ENCODE assay signal across 9 cellular contexts in genomic region chr12:53320352-53321195, GRCh38. TPM values are rescaled to one million over a fixed set of nuclear protein-coding genes. Genes with fewer than 3 reads are reported as not detected.
DNase-seq lines count a peak whose midpoint lies in the region; ATAC-seq, FAIRE-seq and TF ChIP-seq lines count a peak whose summit lies in the region.
"Had no signal": no experiment of that assay in that cellular context is flagged by ENCODE, and none has a peak within 500 bp of the region (broad histone marks: within the 10 kb centered on the region; RNA-seq: fewer than 3 reads in every experiment).

No MANE protein-coding gene starts in this region.

- FAIRE-seq in HepG2 (lab: Jason Lieb, UNC) (no peak), D721Med (lab: Jason Lieb, UNC) (no peak)

- CTCF ChIA-PET in HepG2 (lab: Yijun Ruan, JAX; ENCODE audit: low intra/inter-chr PET ratio, low total read pairs) = interaction anchor here (1.4 kb wide), 1 partner anchor 32 kb away, joined by 4 read pairs; no protein-coding TSS in a partner anchor

- peak overlapping the region; percentile 99 for H3K27ac Mint-ChIP-seq in activated T-cell treated with anti-CD3 and anti-CD28 coated beads, Interleukin-2, amount 50 U/mL, for 24 hours

- H3K4me1 ChIP-seq in HepG2 (ENCODE audit: insufficient read depth, low read length) (peaks cover 39% of the 10 kb centered on the region), thyroid gland (peaks cover 26% of the 10 kb centered on the region in 2 donors)

- H3K4me1 Mint-ChIP-seq in activated T-cell treated with anti-CD3 and anti-CD28 coated beads, Interleukin-2, amount 50 U/mL, for 24 hours (ENCODE audit: low read depth) = peaks cover 47% of the 10 kb centered on the region

- H3K9me3 Mint-ChIP-seq in activated T-cell treated with anti-CD3 and anti-CD28 coated beads, Interleukin-2, amount 50 U/mL, for 24 hours = no peaks in the 10 kb centered on the region

- TF ChIP-seq CTCF in astrocyte of the cerebellum (IDR thresholded peaks at IDR 0.05; ENCODE audit: low read depth, low read length, missing control alignments) (no peak), HepG2 (CRISPR knock-in tag; IDR thresholded peaks at IDR 0.05) (no peak), thyroid gland (IDR thresholded peaks at IDR 0.05) (no peak), D721Med (IDR thresholded peaks at IDR 0.05; ENCODE audit: insufficient read depth, missing control alignments) (no peak)

- H3K36me3 ChIP-seq in HepG2 (replicated peaks in 1 of 2; ENCODE audit: control insufficient read depth in 1 of 2, insufficient read depth in 2 of 2, low read length in 2 of 2) (peaks cover 2 to 16% of the 10 kb centered on the region in 2 experiments; a peak in 4 of 5 replicates), thyroid gland (peaks cover 0 to 10% of the 10 kb centered on the region in 2 donors)

- H4K20me1 ChIP-seq in HepG2 (ENCODE audit: insufficient read depth, low read length) = no peaks in the 10 kb centered on the region

- TF ChIP-seq RAD21 in HepG2 (CRISPR knock-in tag; IDR thresholded peaks at IDR 0.05) = no peak

- in situ Hi-C loops in astrocyte of the cerebellum (cut with HindIII; ENCODE audit: low sequenced_read_pairs) (no loop called here), HepG2 (cut with HindIII; ENCODE audit: extremely low pct_ligation_motif_present, low pct_unique_long_range_greater_than_20kb) (no loop called here)

- peaks cover 5% of the 10 kb centered on the region for H3K79me2 ChIP-seq in HepG2 (ENCODE audit: insufficient read depth, low read length)

- H3K9me3 ChIP-seq in HepG2 (ENCODE audit: low read length) = no peaks in the 10 kb centered on the region
- no peaks in the 10 kb centered on the region for H3K9me3 ChIP-seq in thyroid gland

- H3K36me3 Mint-ChIP-seq in activated T-cell treated with anti-CD3 and anti-CD28 coated beads, Interleukin-2, amount 50 U/mL, for 24 hours (ENCODE audit: low read depth) = peaks cover 46% of the 10 kb centered on the region

- peak overlapping the region; percentile 83 for H3K4me2 ChIP-seq in HepG2 (ENCODE audit: low read depth, low read length)

- no peaks in the 10 kb centered on the region for H3K27me3 ChIP-seq in HepG2 (ENCODE audit: control insufficient read depth in 1 of 2, insufficient read depth in 2 of 2, low read length in 2 of 2)
- H3K27me3 ChIP-seq in thyroid gland = no peaks in the 10 kb centered on the region

- no peak for ATAC-seq in HepG2

- H2AFZ ChIP-seq in HepG2 (ENCODE audit: low read length) = no peak overlapping the region

- POLR2A ChIA-PET in HepG2 (lab: Yijun Ruan, JAX) = interaction anchor here (0.7 to 4.4 kb wide), 38 partner anchors 9 to 314 kb away, joined by 3 to 58 read pairs (median 5); partner anchors contain the start of genes CSAD, EIF4B, ESPL1 and MYG1

- TF ChIP-seq POLR2A in HepG2 (IDR thresholded peaks at IDR 0.05; ENCODE audit: insufficient read depth in 1 of 2, low read depth in 2 of 2, low read length in 2 of 2) (no peak), thyroid gland (IDR thresholded peaks at IDR 0.05) (no peak)

- no peak for DNase-seq in activated T-cell treated with anti-CD3 and anti-CD28 coated beads, Interleukin-2, amount 50 U/mL, for 24 hours
- DNase-seq in activated T-cell treated with anti-CD3 and anti-CD28 coated beads, Interleukin-2, amount 50 U/mL, for 1 hour = no peak
- no peak for DNase-seq in astrocyte of the cerebellum (ENCODE audit: low read depth)
- DNase-seq in HepG2 (ENCODE audit: low spot score) = no peak
- no peak for DNase-seq in thyroid gland
- DNase-seq in anterior cingulate cortex (lab: John Stamatoyannopoulos, UW) = no peak
- no peak for DNase-seq in D721Med (ENCODE audit: insufficient read length, low spot score)
- no peak for DNase-seq in germinal center (ENCODE audit: low spot score)

- H3K4me3 ChIP-seq in astrocyte of the cerebellum (ENCODE audit: low read depth, low read length) = peak overlapping the region; percentile 74
- H3K4me3 ChIP-seq in HepG2 (replicated peaks in 1 of 3; ENCODE audit: insufficient read depth in 1 of 3, low read depth in 2 of 3, low read length in 3 of 3) = peak overlapping the region; percentile 64 to 82 (median 67)
- H3K4me3 ChIP-seq in thyroid gland (replicated peaks in 1 of 3) = peak overlapping the region in 2 of 3 donors; percentile 58 to 82

- 52% methylated on average over 10 of the region's 10 CpGs for WGBS in HepG2 (ENCODE audit: low lambda C conversion rate)
- WGBS in thyroid gland, 2 donors = 49 to 50% methylated on average over 10 of the region's 10 CpGs

- peak overlapping the region; percentile 92 for H3K27ac ChIP-seq in HepG2 (ENCODE audit: extremely low read length, insufficient read depth, low read length)
- H3K27ac ChIP-seq in thyroid gland = peak overlapping the region; percentile 86 to 90 (median 87)

- no peaks in the 10 kb centered on the region for H3K27me3 Mint-ChIP-seq in activated T-cell treated with anti-CD3 and anti-CD28 coated beads, Interleukin-2, amount 50 U/mL, for 24 hours

- peak overlapping the region; percentile 95 for H3K4me3 Mint-ChIP-seq in activated T-cell treated with anti-CD3 and anti-CD28 coated beads, Interleukin-2, amount 50 U/mL, for 24 hours

- TF ChIP-seq EP300 in HepG2 (IDR thresholded peaks at IDR 0.05; ENCODE audit: low read depth in 2 of 2, low read length in 2 of 2) = no peak
- TF ChIP-seq EP300 in HepG2 (CRISPR knock-in tag; IDR thresholded peaks at IDR 0.05; ENCODE audit: borderline replicate concordance) = no peak

- H3K9ac ChIP-seq in HepG2 (ENCODE audit: insufficient read depth, low read depth, low read length) = peak overlapping the region; percentile 91

- intact Hi-C loops in HepG2 (cut with micrococcal nuclease; ENCODE audit: unreplicated experiment) (loop anchor here (2.0 kb wide), 1 partner anchor 180 kb away; the partner anchor contains the start of gene TARBP2), thyroid gland (cut with DNase I) (loop anchor here (10.0 kb wide), 2 partner anchors 104 to 184 kb away; partner anchors contain the start of genes AMHR2, NPFF and TARBP2)

- BruUV-seq in HepG2 (replicated peaks; lab: Mats Ljungman, UMichigan) = TSS peak; percentile 84

RNA-seq across cellular contexts. Expression of gene AAAS, which starts 0.8 kb away (rescaled TPM):
- total RNA-seq in HepG2 (2016; rRNA removed; fragmentation: Illumina TruSeq; extraction: Trizol) (47.6 and 49.9 TPM in 2 replicates), thyroid gland (10 to 100 TPM; 45.6 to 67.6 (median 47.2) TPM)
- 6.3 and 7.4 TPM in 2 replicates for total RNA-seq in HepG2 (2016; cell fraction: cytosol; rRNA removed; fragmentation: Illumina TruSeq; extraction: Trizol; ENCODE audit: low read depth)
- 49.9 and 52.5 TPM in 2 replicates for total RNA-seq in HepG2 (2016; cell fraction: insoluble cytoplasmic fraction; rRNA removed; fragmentation: Illumina TruSeq; extraction: Trizol)
- total RNA-seq in HepG2 (2016; cell fraction: membrane; rRNA removed; fragmentation: Illumina TruSeq; extraction: Trizol) = 10.6 and 11.1 TPM in 2 replicates
- 41.2 and 46.6 TPM in 2 replicates for total RNA-seq in HepG2 (2016; cell fraction: nucleus; rRNA removed; fragmentation: Illumina TruSeq; extraction: Trizol)
- polyA plus RNA-seq in HepG2 (2011; rRNA removed) = 52.0 and 54.0 TPM in 2 replicates
- 37.5 and 46.8 TPM in 2 replicates for polyA plus RNA-seq in HepG2 (2011; cell fraction: cytosol; rRNA removed)
- 182 and 197 TPM in 2 replicates for polyA plus RNA-seq in HepG2 (2011; cell fraction: nucleus; rRNA removed)
- 40.1 and 43.3 TPM in 2 replicates for polyA plus RNA-seq in HepG2 (2012)
- 6.0 and 6.9 TPM in 2 replicates for polyA plus RNA-seq in HepG2 (2016; cell fraction: cytosol; fragmentation: Illumina TruSeq; extraction: Trizol; ENCODE audit: low read depth)
- polyA plus RNA-seq in HepG2 (2016; cell fraction: insoluble cytoplasmic fraction; fragmentation: Illumina TruSeq; extraction: Trizol; ENCODE audit: low read depth) = 54.2 and 64.7 TPM in 2 replicates
- polyA plus RNA-seq in HepG2 (2016; cell fraction: membrane; fragmentation: Illumina TruSeq; extraction: Trizol; ENCODE audit: low read depth) = 9.0 and 9.4 TPM in 2 replicates
- polyA plus RNA-seq in HepG2 (2016; cell fraction: nucleus; fragmentation: Illumina TruSeq; extraction: Trizol; ENCODE audit: insufficient read depth, low read depth) = 70.0 and 70.8 TPM in 2 replicates
- 115 and 225 TPM in 2 replicates for polyA minus RNA-seq in HepG2 (2011; rRNA and poly(A)+ RNA removed; ENCODE audit: low replicate concordance)
- 21.9 and 28.0 TPM in 2 replicates for polyA minus RNA-seq in HepG2 (2011; cell fraction: cytosol; rRNA and poly(A)+ RNA removed)
- 39.3 and 48.9 TPM in 2 replicates for polyA minus RNA-seq in HepG2 (2011; cell fraction: nucleus; rRNA and poly(A)+ RNA removed)

RNA-seq across cellular contexts. Expression of gene SP7, which starts 15.6 kb away (rescaled TPM):
- total RNA-seq in HepG2 (2016; rRNA removed; fragmentation: Illumina TruSeq; extraction: Trizol) (not detected in 2 replicates), thyroid gland (not detected)
- not detected in 2 replicates for total RNA-seq in HepG2 (2016; cell fraction: cytosol; rRNA removed; fragmentation: Illumina TruSeq; extraction: Trizol; ENCODE audit: low read depth)
- not detected in 2 replicates for total RNA-seq in HepG2 (2016; cell fraction: insoluble cytoplasmic fraction; rRNA removed; fragmentation: Illumina TruSeq; extraction: Trizol)
- not detected in 2 replicates for total RNA-seq in HepG2 (2016; cell fraction: membrane; rRNA removed; fragmentation: Illumina TruSeq; extraction: Trizol)
- not detected in 2 replicates for total RNA-seq in HepG2 (2016; cell fraction: nucleus; rRNA removed; fragmentation: Illumina TruSeq; extraction: Trizol)
- polyA plus RNA-seq in HepG2 (2011; rRNA removed) = not detected in 2 replicates
- not detected in 2 replicates for polyA plus RNA-seq in HepG2 (2011; cell fraction: cytosol; rRNA removed)
- not detected in 2 replicates for polyA plus RNA-seq in HepG2 (2011; cell fraction: nucleus; rRNA removed)
- polyA plus RNA-seq in HepG2 (2012) = not detected in 2 replicates
- not detected in 2 replicates for polyA plus RNA-seq in HepG2 (2016; cell fraction: cytosol; fragmentation: Illumina TruSeq; extraction: Trizol; ENCODE audit: low read depth)
- not detected in 2 replicates for polyA plus RNA-seq in HepG2 (2016; cell fraction: insoluble cytoplasmic fraction; fragmentation: Illumina TruSeq; extraction: Trizol; ENCODE audit: low read depth)
- not detected in 2 replicates for polyA plus RNA-seq in HepG2 (2016; cell fraction: membrane; fragmentation: Illumina TruSeq; extraction: Trizol; ENCODE audit: low read depth)
- polyA plus RNA-seq in HepG2 (2016; cell fraction: nucleus; fragmentation: Illumina TruSeq; extraction: Trizol; ENCODE audit: insufficient read depth, low read depth) = not detected in 2 replicates
- polyA minus RNA-seq in HepG2 (2011; rRNA and poly(A)+ RNA removed; ENCODE audit: low replicate concordance) = not detected in 2 replicates
- polyA minus RNA-seq in HepG2 (2011; cell fraction: cytosol; rRNA and poly(A)+ RNA removed) = not detected in 2 replicates
- not detected in 2 replicates for polyA minus RNA-seq in HepG2 (2011; cell fraction: nucleus; rRNA and poly(A)+ RNA removed)
- total RNA-seq: Daoy had no signal

RNA-seq across cellular contexts. Expression of gene MYG1, which starts 21.1 kb away (rescaled TPM):
- 58.0 and 62.6 TPM in 2 replicates for total RNA-seq in HepG2 (2016; rRNA removed; fragmentation: Illumina TruSeq; extraction: Trizol)
- total RNA-seq in HepG2 (2016; cell fraction: cytosol; rRNA removed; fragmentation: Illumina TruSeq; extraction: Trizol; ENCODE audit: low read depth) = 35.2 and 36.5 TPM in 2 replicates
- 58.1 and 59.2 TPM in 2 replicates for total RNA-seq in HepG2 (2016; cell fraction: insoluble cytoplasmic fraction; rRNA removed; fragmentation: Illumina TruSeq; extraction: Trizol)
- total RNA-seq in HepG2 (2016; cell fraction: membrane; rRNA removed; fragmentation: Illumina TruSeq; extraction: Trizol) = 45.1 and 51.7 TPM in 2 replicates
- total RNA-seq in HepG2 (2016; cell fraction: nucleus; rRNA removed; fragmentation: Illumina TruSeq; extraction: Trizol) = 28.7 and 35.7 TPM in 2 replicates
- 38.6 and 40.7 TPM in 2 replicates for polyA plus RNA-seq in HepG2 (2011; rRNA removed)
- 42.9 and 57.6 TPM in 2 replicates for polyA plus RNA-seq in HepG2 (2011; cell fraction: cytosol; rRNA removed)
- 32.2 and 36.0 TPM in 2 replicates for polyA plus RNA-seq in HepG2 (2011; cell fraction: nucleus; rRNA removed)
- polyA plus RNA-seq in HepG2 (2012) = 21.3 and 34.6 TPM in 2 replicates
- 38.0 and 47.5 TPM in 2 replicates for polyA plus RNA-seq in HepG2 (2016; cell fraction: cytosol; fragmentation: Illumina TruSeq; extraction: Trizol; ENCODE audit: low read depth)
- 49.2 and 59.1 TPM in 2 replicates for polyA plus RNA-seq in HepG2 (2016; cell fraction: insoluble cytoplasmic fraction; fragmentation: Illumina TruSeq; extraction: Trizol; ENCODE audit: low read depth)
- 39.2 and 41.9 TPM in 2 replicates for polyA plus RNA-seq in HepG2 (2016; cell fraction: membrane; fragmentation: Illumina TruSeq; extraction: Trizol; ENCODE audit: low read depth)
- polyA plus RNA-seq in HepG2 (2016; cell fraction: nucleus; fragmentation: Illumina TruSeq; extraction: Trizol; ENCODE audit: insufficient read depth, low read depth) = 54.0 and 73.0 TPM in 2 replicates
- polyA minus RNA-seq in HepG2 (2011; rRNA and poly(A)+ RNA removed; ENCODE audit: low replicate concordance) = 43.6 and 97.4 TPM in 2 replicates
- polyA minus RNA-seq in HepG2 (2011; cell fraction: cytosol; rRNA and poly(A)+ RNA removed) = 15.0 and 19.7 TPM in 2 replicates
- 8.8 and 14.4 TPM in 2 replicates for polyA minus RNA-seq in HepG2 (2011; cell fraction: nucleus; rRNA and poly(A)+ RNA removed)
- total RNA-seq in thyroid gland = 10 to 100 TPM; 36.7 to 63.8 (median 51.6) TPM

RNA-seq across cellular contexts. Expression of gene PFDN5, which starts 25.2 kb away (rescaled TPM):
- total RNA-seq in HepG2 (2016; rRNA removed; fragmentation: Illumina TruSeq; extraction: Trizol) (462 and 578 TPM in 2 replicates), thyroid gland (1,000 to 10,000 TPM in 1 of 4 donors, 100 to 1,000 TPM in 3; 656 to 1,200 (median 763) TPM)
- 461 and 472 TPM in 2 replicates for total RNA-seq in HepG2 (2016; cell fraction: cytosol; rRNA removed; fragmentation: Illumina TruSeq; extraction: Trizol; ENCODE audit: low read depth)
- 478 and 604 TPM in 2 replicates for total RNA-seq in HepG2 (2016; cell fraction: insoluble cytoplasmic fraction; rRNA removed; fragmentation: Illumina TruSeq; extraction: Trizol)
- total RNA-seq in HepG2 (2016; cell fraction: membrane; rRNA removed; fragmentation: Illumina TruSeq; extraction: Trizol) = 502 and 534 TPM in 2 replicates
- 239 and 246 TPM in 2 replicates for total RNA-seq in HepG2 (2016; cell fraction: nucleus; rRNA removed; fragmentation: Illumina TruSeq; extraction: Trizol)
- 440 and 449 TPM in 2 replicates for polyA plus RNA-seq in HepG2 (2011; rRNA removed)
- 513 and 623 TPM in 2 replicates for polyA plus RNA-seq in HepG2 (2011; cell fraction: cytosol; rRNA removed)
- 505 and 601 TPM in 2 replicates for polyA plus RNA-seq in HepG2 (2011; cell fraction: nucleus; rRNA removed)
- 398 and 423 TPM in 2 replicates for polyA plus RNA-seq in HepG2 (2012)
- polyA plus RNA-seq in HepG2 (2016; cell fraction: cytosol; fragmentation: Illumina TruSeq; extraction: Trizol; ENCODE audit: low read depth) = 472 and 500 TPM in 2 replicates
- polyA plus RNA-seq in HepG2 (2016; cell fraction: insoluble cytoplasmic fraction; fragmentation: Illumina TruSeq; extraction: Trizol; ENCODE audit: low read depth) = 484 and 533 TPM in 2 replicates
- polyA plus RNA-seq in HepG2 (2016; cell fraction: membrane; fragmentation: Illumina TruSeq; extraction: Trizol; ENCODE audit: low read depth) = 441 and 460 TPM in 2 replicates
- polyA plus RNA-seq in HepG2 (2016; cell fraction: nucleus; fragmentation: Illumina TruSeq; extraction: Trizol; ENCODE audit: insufficient read depth, low read depth) = 433 and 469 TPM in 2 replicates
- polyA minus RNA-seq in HepG2 (2011; rRNA and poly(A)+ RNA removed; ENCODE audit: low replicate concordance) = 90.5 and 285 TPM in 2 replicates
- 52.1 and 57.1 TPM in 2 replicates for polyA minus RNA-seq in HepG2 (2011; cell fraction: cytosol; rRNA and poly(A)+ RNA removed)
- polyA minus RNA-seq in HepG2 (2011; cell fraction: nucleus; rRNA and poly(A)+ RNA removed) = 96.6 and 129 TPM in 2 replicates

RNA-seq across cellular contexts. Expression of gene ESPL1, which starts 52.5 kb away (rescaled TPM):
- total RNA-seq in HepG2 (2016; rRNA removed; fragmentation: Illumina TruSeq; extraction: Trizol) (11.5 and 11.6 TPM in 2 replicates), thyroid gland (1 to 10 TPM in 1 of 4 donors, under 1 TPM in 3; 0.13 to 1.5 (median 0.52) TPM)
- total RNA-seq in HepG2 (2016; cell fraction: cytosol; rRNA removed; fragmentation: Illumina TruSeq; extraction: Trizol; ENCODE audit: low read depth) = 2.5 and 2.8 TPM in 2 replicates
- total RNA-seq in HepG2 (2016; cell fraction: insoluble cytoplasmic fraction; rRNA removed; fragmentation: Illumina TruSeq; extraction: Trizol) = 11.5 and 12.0 TPM in 2 replicates
- 3.1 and 4.2 TPM in 2 replicates for total RNA-seq in HepG2 (2016; cell fraction: membrane; rRNA removed; fragmentation: Illumina TruSeq; extraction: Trizol)
- total RNA-seq in HepG2 (2016; cell fraction: nucleus; rRNA removed; fragmentation: Illumina TruSeq; extraction: Trizol) = 16.7 and 24.8 TPM in 2 replicates
- polyA plus RNA-seq in HepG2 (2011; rRNA removed) = 5.3 and 5.8 TPM in 2 replicates
- polyA plus RNA-seq in HepG2 (2011; cell fraction: cytosol; rRNA removed) = 1.9 and 3.3 TPM in 2 replicates
- polyA plus RNA-seq in HepG2 (2011; cell fraction: nucleus; rRNA removed) = 22.2 and 36.2 TPM in 2 replicates
- 2.4 and 4.2 TPM in 2 replicates for polyA plus RNA-seq in HepG2 (2012)
- 0.60 and 0.89 TPM in 2 replicates for polyA plus RNA-seq in HepG2 (2016; cell fraction: cytosol; fragmentation: Illumina TruSeq; extraction: Trizol; ENCODE audit: low read depth)
- polyA plus RNA-seq in HepG2 (2016; cell fraction: insoluble cytoplasmic fraction; fragmentation: Illumina TruSeq; extraction: Trizol; ENCODE audit: low read depth) = 5.1 and 8.7 TPM in 2 replicates
- 1.7 and 1.8 TPM in 2 replicates for polyA plus RNA-seq in HepG2 (2016; cell fraction: membrane; fragmentation: Illumina TruSeq; extraction: Trizol; ENCODE audit: low read depth)
- 41.3 and 46.0 TPM in 2 replicates for polyA plus RNA-seq in HepG2 (2016; cell fraction: nucleus; fragmentation: Illumina TruSeq; extraction: Trizol; ENCODE audit: insufficient read depth, low read depth)
- polyA minus RNA-seq in HepG2 (2011; rRNA and poly(A)+ RNA removed; ENCODE audit: low replicate concordance) = 14.1 and 75.7 TPM in 2 replicates
- polyA minus RNA-seq in HepG2 (2011; cell fraction: cytosol; rRNA and poly(A)+ RNA removed) = 2.5 and 3.9 TPM in 2 replicates
- polyA minus RNA-seq in HepG2 (2011; cell fraction: nucleus; rRNA and poly(A)+ RNA removed) = 13.1 and 16.0 TPM in 2 replicates
